24 cellular contexts compared by ENCODE assay signal in the genomic region with DNA sequence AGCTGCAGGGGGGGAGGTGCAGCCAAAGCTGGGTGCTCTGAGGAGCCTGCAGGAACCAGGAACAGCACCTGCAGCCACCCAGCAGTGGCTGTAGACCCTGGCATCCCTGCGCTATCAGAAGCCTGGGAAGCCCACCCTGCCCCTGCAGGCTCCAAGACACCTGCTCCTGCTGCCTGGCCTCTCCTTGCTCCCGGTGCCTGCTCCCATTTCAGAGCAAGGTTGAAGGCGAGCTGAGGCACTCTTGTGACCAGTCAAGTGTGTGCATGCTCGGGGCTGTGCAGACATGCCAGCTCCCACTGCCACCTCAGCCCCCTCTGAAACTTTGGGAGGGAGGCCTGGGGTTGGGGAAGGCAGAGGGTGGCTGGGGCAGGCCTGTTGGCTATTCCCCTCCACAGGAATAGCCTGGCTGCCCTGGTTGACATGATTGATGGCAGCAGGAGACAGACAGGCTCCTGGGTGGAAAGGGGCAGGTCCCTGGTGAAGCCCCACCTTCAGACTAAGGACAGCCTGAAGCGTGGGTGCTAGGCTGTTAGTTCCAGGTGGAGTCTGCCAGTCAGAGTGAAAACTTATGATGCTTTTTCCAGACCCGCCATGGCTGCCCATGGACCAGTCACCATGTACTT.
DNase-seq lines count a peak whose midpoint lies in the region; ATAC-seq, FAIRE-seq and TF ChIP-seq lines count a peak whose summit lies in the region.
"Had no signal": no experiment of that assay in that cellular context is flagged by ENCODE, and none has a peak within 500 bp of the region (broad histone marks: within the 10 kb centered on the region; RNA-seq: fewer than 3 reads in every experiment).

No MANE protein-coding gene starts in this region.

- H4K20me1 ChIP-seq in IMR-90 (ENCODE audit: insufficient read depth, low read length), result no peaks in the 10 kb centered on the region
- H4K20me1 ChIP-seq: BLaER1 treated with 17β-estradiol and CSF1 and Interleukin-3, amounts not matched to agents 10 nM and 100 nM had no signal

- no peak overlapping the region for H2AK5ac ChIP-seq in IMR-90 (ENCODE audit: low read depth, low read length)

- no peak overlapping the region for H3K4ac ChIP-seq in IMR-90 (ENCODE audit: low read depth, low read length)

- POLR2A ChIA-PET in IMR-90 (lab: Charles Lee; ENCODE audit: unreplicated experiment), result no interaction called here

- no TSS peak for BruUV-seq in IMR-90 (replicated peaks; lab: Mats Ljungman, UMichigan)

- H3K23ac ChIP-seq in IMR-90 (ENCODE audit: low read depth, low read length), result no peak overlapping the region

- no peak for FAIRE-seq in kidney (lab: Jason Lieb, UNC)
- FAIRE-seq: A549, D721Med, GM12878, GM18507 had no signal

- H3K9me3 ChIP-seq in IMR-90 (ENCODE audit: control insufficient read depth, insufficient read depth, low read length), result no peaks in the 10 kb centered on the region
- H3K9me3 ChIP-seq in kidney (ENCODE audit: control insufficient read depth in 1 of 2, low read length in 2 of 2), result no peaks in the 10 kb centered on the region
- peaks cover 0 to 4% (median 0%) of the 10 kb centered on the region in 8 donors for H3K9me3 ChIP-seq in spleen
- H3K9me3 ChIP-seq: A549, BE2C had no signal

- H3K4me2 ChIP-seq in IMR-90 (ENCODE audit: low read depth, low read length), result no peak overlapping the region
- H3K4me2 ChIP-seq: A549; BLaER1 treated with 17β-estradiol and CSF1 and Interleukin-3, amounts not matched to agents 10 nM and 100 nM had no signal

- H3K36me3 ChIP-seq in IMR-90 (ENCODE audit: control insufficient read depth, insufficient read depth, low read length), result no peaks in the 10 kb centered on the region; the same call in 1 of the 2 replicates
- H3K36me3 ChIP-seq in kidney (ENCODE audit: control insufficient read depth in 1 of 2, insufficient read depth in 2 of 2, low read length in 2 of 2), result no peaks in the 10 kb centered on the region
- H3K36me3 ChIP-seq in spleen, result no peaks in the 10 kb centered on the region
- H3K36me3 ChIP-seq: BE2C had no signal

- no peak overlapping the region for H2BK120ac ChIP-seq in IMR-90 (ENCODE audit: low read depth, low read length)

- DNase-seq in IMR-90, result no peak
- DNase-seq in kidney, result peak; percentile 55
- peak; percentile 51 for DNase-seq in spleen
- DNase-seq in ecto neural progenitor cell (ENCODE audit: low spot score), result no peak
- no peak for DNase-seq in retina
- DNase-seq: 8988T; ACHN; AML-193; BE2C; CD4-positive, alpha-beta T cell; CD8-positive, alpha-beta memory T cell; DMS 273 treated with DMSO at 0.1 percent for 48 hours; DMS79; EL; GDM1; GOT3; H7 had no signal

- no peak overlapping the region for H4K8ac ChIP-seq in IMR-90 (ENCODE audit: low read depth in 2 of 2, low read length in 2 of 2)

- H3K9me1 ChIP-seq in IMR-90 (ENCODE audit: insufficient read depth, low read length), result no peaks in the 10 kb centered on the region

- no peak overlapping the region for H3K14ac ChIP-seq in IMR-90 (replicated peaks; ENCODE audit: low read depth, low read length)

- H2BK15ac ChIP-seq in IMR-90 (ENCODE audit: low read depth, low read length), result no peak overlapping the region

- no peak overlapping the region for H4K91ac ChIP-seq in IMR-90 (ENCODE audit: insufficient read depth, low read depth, low read length)

- H2BK20ac ChIP-seq in IMR-90 (ENCODE audit: low read depth, low read length), result no peak overlapping the region

- no peak overlapping the region for H4K5ac ChIP-seq in IMR-90 (ENCODE audit: low read depth, low read length)

- ATAC-seq in IMR-90 (ENCODE audit: low read depth) (no peak), HG03039 (IDR thresholded peaks at IDR 0.05; ENCODE audit: unreplicated experiment) (no peak)
- ATAC-seq: A549, GM12878, HCT116 had no signal

- dilution Hi-C loops in IMR-90 (cut with HindIII; ENCODE audit: low sequenced_read_pairs, unreplicated experiment), result no loop called here

- H3K4me1 ChIP-seq in IMR-90 (ENCODE audit: control insufficient read depth, insufficient read depth, low read length) (no peaks in the 10 kb centered on the region), kidney (ENCODE audit: control insufficient read depth in 1 of 2, insufficient read depth in 1 of 2, low read depth in 1 of 2, low read length in 2 of 2) (no peaks in the 10 kb centered on the region), spleen (no peaks in the 10 kb centered on the region)
- H3K4me1 ChIP-seq: A549; BE2C; BLaER1 treated with 17β-estradiol and CSF1 and Interleukin-3, amounts not matched to agents 10 nM and 100 nM had no signal

- no peak overlapping the region for H3K56ac ChIP-seq in IMR-90 (ENCODE audit: extremely low read depth, insufficient read depth, low read length)

- H2AK9ac ChIP-seq in IMR-90 (replicated peaks; ENCODE audit: low read depth, low read length, poor library complexity), result peak overlapping the region; percentile 65

- TF ChIP-seq RAD21 in IMR-90 (IDR thresholded peaks at IDR 0.05; ENCODE audit: low read length), result no peak

- in situ Hi-C loops in IMR-90 (cut with MboI; ENCODE audit: low sequenced_read_pairs), result no loop called here

- H3K27me3 ChIP-seq in IMR-90 (ENCODE audit: control insufficient read depth, insufficient read depth, low read length) (no peaks in the 10 kb centered on the region), spleen (replicated peaks in 1 of 7) (no peaks in the 10 kb centered on the region)
- H3K27me3 ChIP-seq: BE2C; BLaER1 treated with 17β-estradiol and CSF1 and Interleukin-3, amounts not matched to agents 10 nM and 100 nM had no signal

- WGBS in IMR-90 (ENCODE audit: extremely low coverage in 2 of 2, insufficient read length in 1 of 2), 2 experiments, result 100% methylated on average over 1 of the region's 6 CpGs; no CpG with 5 or more reads in 1 of the 2 experiments
- WGBS in spleen, 5 donors, result 94 to 100% (median 98%) methylated on average over 3 to 6 of the region's 6 CpGs

- H3K27ac ChIP-seq in IMR-90 (ENCODE audit: insufficient read depth, low read length) (no peak overlapping the region), kidney (ENCODE audit: low read depth in 2 of 2, low read length in 2 of 2) (no peak overlapping the region), spleen (no peak overlapping the region)
- H3K27ac ChIP-seq: A549; BLaER1 treated with 17β-estradiol and CSF1 and Interleukin-3, amounts not matched to agents 10 nM and 100 nM had no signal

- H2AFZ ChIP-seq in IMR-90 (replicated peaks; ENCODE audit: low read length, poor library complexity), result no peak overlapping the region

- CTCF ChIA-PET in IMR-90 (lab: Yijun Ruan, JAX), result no interaction called here

- H3K18ac ChIP-seq in IMR-90 (ENCODE audit: low read depth, low read length), result no peak overlapping the region

- TF ChIP-seq CTCF in IMR-90 (conservative IDR thresholded peaks at IDR 0.05; ENCODE audit: low read depth, low read length) (no peak), kidney (IDR thresholded peaks at IDR 0.05; ENCODE audit: borderline replicate concordance, extremely low read depth, insufficient read depth) (no peak), spleen (IDR thresholded peaks at IDR 0.05 in 8 of 11, conservative IDR thresholded peaks at IDR 0.05 in 3 of 11) (no peak)

- intact Hi-C loops in IMR-90 (cut with micrococcal nuclease) (no loop called here), kidney (cut with DNase I) (no loop called here), spleen (cut with DNase I; ENCODE audit: low total_unique reads) (no loop called here)

- H3K9ac ChIP-seq in IMR-90 (ENCODE audit: low read depth, low read length), result no peak overlapping the region
- no peak overlapping the region for H3K9ac ChIP-seq in kidney (ENCODE audit: low read length in 2 of 2)
- H3K9ac ChIP-seq: BLaER1 treated with 17β-estradiol and CSF1 and Interleukin-3, amounts not matched to agents 10 nM and 100 nM had no signal

- TF ChIP-seq POLR2A in IMR-90 (IDR thresholded peaks at IDR 0.05; ENCODE audit: low read depth, low read length), result no peak
- no peak for TF ChIP-seq POLR2A in spleen (IDR thresholded peaks at IDR 0.05)

- H2BK5ac ChIP-seq in IMR-90 (ENCODE audit: low read depth, low read length, poor library complexity, severe bottlenecking), result no peak overlapping the region

- H3K4me3 ChIP-seq in IMR-90 (ENCODE audit: insufficient read depth, low read depth, low read length), result no peak overlapping the region
- H3K4me3 ChIP-seq in kidney (ENCODE audit: low read length in 2 of 2), result no peak overlapping the region
- H3K4me3 ChIP-seq in spleen, result no peak overlapping the region
- H3K4me3 ChIP-seq: A549; BLaER1 treated with 17β-estradiol and CSF1 and Interleukin-3, amounts not matched to agents 10 nM and 100 nM; GM12878 had no signal

- H3K79me1 ChIP-seq in IMR-90 (ENCODE audit: low read depth in 1 of 2, low read length in 2 of 2), result peaks cover 0 to 2% of the 10 kb centered on the region in 2 experiments; a peak in 1 of 4 replicates

TF ChIP-seq in IMR-90, 13 proteins besides CTCF, POLR2A, EP300 and RAD21 (continues in another document):
- TF ChIP-seq, protein P1, sequence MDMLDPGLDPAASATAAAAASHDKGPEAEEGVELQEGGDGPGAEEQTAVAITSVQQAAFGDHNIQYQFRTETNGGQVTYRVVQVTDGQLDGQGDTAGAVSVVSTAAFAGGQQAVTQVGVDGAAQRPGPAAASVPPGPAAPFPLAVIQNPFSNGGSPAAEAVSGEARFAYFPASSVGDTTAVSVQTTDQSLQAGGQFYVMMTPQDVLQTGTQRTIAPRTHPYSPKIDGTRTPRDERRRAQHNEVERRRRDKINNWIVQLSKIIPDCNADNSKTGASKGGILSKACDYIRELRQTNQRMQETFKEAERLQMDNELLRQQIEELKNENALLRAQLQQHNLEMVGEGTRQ (IDR thresholded peaks at IDR 0.05; ENCODE audit: low read depth, low read length), result no peak
- TF ChIP-seq MXI1 (IDR thresholded peaks at IDR 0.05; ENCODE audit: borderline replicate concordance, low read depth, low read length), result no peak
- TF ChIP-seq NFE2L2 (IDR thresholded peaks at IDR 0.05; ENCODE audit: low read depth, low read length), result no peak
- TF ChIP-seq MAFK (IDR thresholded peaks at IDR 0.05; ENCODE audit: low read depth, low read length), result no peak
- TF ChIP-seq MAZ (IDR thresholded peaks at IDR 0.05; ENCODE audit: borderline replicate concordance, low read depth, low read length), result no peak
- no peak for TF ChIP-seq SMC3 (IDR thresholded peaks at IDR 0.05; ENCODE audit: low read depth, low read length)
- no peak for TF ChIP-seq RCOR1 (IDR thresholded peaks at IDR 0.05; ENCODE audit: insufficient replicate concordance, low read length)
- TF ChIP-seq CHD1 (IDR thresholded peaks at IDR 0.05; ENCODE audit: low read depth, low read length), result no peak
- TF ChIP-seq CEBPB (IDR thresholded peaks at IDR 0.05; ENCODE audit: low read depth, low read length), result no peak
- no peak for TF ChIP-seq BHLHE40 (IDR thresholded peaks at IDR 0.05; ENCODE audit: low read depth, low read length)
- no peak for TF ChIP-seq FOS (IDR thresholded peaks at IDR 0.05; ENCODE audit: low read depth, low read length)
- no peak for TF ChIP-seq RFX5 (IDR thresholded peaks at IDR 0.05; ENCODE audit: low read depth, low read length)

Comparison
In these comparisons a context has a peak if more than half of its experiments do, and no peak if none do; other contexts are left out.
1. DNase-seq: peak in kidney (single experiment) and spleen (single experiment); none in IMR-90 (single experiment), ecto neural progenitor cell (single experiment) and retina (single experiment).